ENCODE assay signal across 15 cellular contexts in genomic region chr7:134537273-134537781, GRCh38. TPM values are rescaled to one million over a fixed set of nuclear protein-coding genes. Genes with fewer than 3 reads are reported as not detected.
"Had no signal": no experiment of that assay in that cellular context is flagged by ENCODE, and none has a peak within 500 bp of the region (broad histone marks: within the 10 kb centered on the region; RNA-seq: fewer than 3 reads in every experiment).

No MANE protein-coding gene starts in this region.

RNA-seq across cellular contexts. Expression of gene AKR1B10, which starts 10.0 kb away (rescaled TPM):
- total RNA-seq: activated B cell treated with CpG ODN at 0.5 μM for 24 hours; activated CD4-positive, alpha-beta memory T cell treated with anti-CD3 and anti-CD28 coated beads for 36 hours; activated CD4-positive, alpha-beta memory T cell treated with anti-CD3 and anti-CD28 coated beads, Interleukin-2, amount 10 ng/mL, durations not matched to agents 7 days and 5 days; activated CD4-positive, alpha-beta T cell treated with anti-CD3 and anti-CD28 coated beads for 36 hours; activated CD4-positive, alpha-beta T cell treated with anti-CD3 and anti-CD28 coated beads, Interleukin-2, amount 10 ng/mL, durations not matched to agents 24 days and 14 days; activated CD4-positive, alpha-beta T cell treated with anti-CD3 and anti-CD28 coated beads, Interleukin-2, amount 10 ng/mL, durations not matched to agents 7 days and 5 days; activated CD8-positive, alpha-beta memory T cell treated with anti-CD3 and anti-CD28 coated beads for 36 hours; activated CD8-positive, alpha-beta memory T cell treated with anti-CD3 and anti-CD28 coated beads, Interleukin-2, amount 10 ng/mL, durations not matched to agents 7 days and 5 days; activated CD8-positive, alpha-beta T cell treated with anti-CD3 and anti-CD28 coated beads for 36 hours; activated CD8-positive, alpha-beta T cell treated with anti-CD3 and anti-CD28 coated beads, Interleukin-2, amount 10 ng/mL, durations not matched to agents 7 days and 5 days; T-helper 1 cell treated with Interleukin-12 subunit alpha and Interleukin-12 subunit beta and Interleukin-4 antibody, amounts not matched to agents 30 ng/mL and 1 ng/mL, for 36 hours; T-helper 17 cell; T-helper 2 cell treated with Interferon-gamma antibody and Interleukin-4, amounts not matched to agents 100 ng/mL and 5 ng/mL, for 36 hours had no signal

RNA-seq across cellular contexts. Expression of gene AKR1B15, which starts 11.6 kb away (rescaled TPM):
- total RNA-seq: activated B cell treated with CpG ODN at 0.5 μM for 24 hours; activated CD4-positive, alpha-beta memory T cell treated with anti-CD3 and anti-CD28 coated beads for 36 hours; activated CD4-positive, alpha-beta memory T cell treated with anti-CD3 and anti-CD28 coated beads, Interleukin-2, amount 10 ng/mL, durations not matched to agents 7 days and 5 days; activated CD4-positive, alpha-beta T cell treated with anti-CD3 and anti-CD28 coated beads for 36 hours; activated CD4-positive, alpha-beta T cell treated with anti-CD3 and anti-CD28 coated beads, Interleukin-2, amount 10 ng/mL, durations not matched to agents 24 days and 14 days; activated CD4-positive, alpha-beta T cell treated with anti-CD3 and anti-CD28 coated beads, Interleukin-2, amount 10 ng/mL, durations not matched to agents 7 days and 5 days; activated CD8-positive, alpha-beta memory T cell treated with anti-CD3 and anti-CD28 coated beads for 36 hours; activated CD8-positive, alpha-beta memory T cell treated with anti-CD3 and anti-CD28 coated beads, Interleukin-2, amount 10 ng/mL, durations not matched to agents 7 days and 5 days; activated CD8-positive, alpha-beta T cell treated with anti-CD3 and anti-CD28 coated beads for 36 hours; activated CD8-positive, alpha-beta T cell treated with anti-CD3 and anti-CD28 coated beads, Interleukin-2, amount 10 ng/mL, durations not matched to agents 7 days and 5 days; T-cell; T-helper 1 cell treated with Interleukin-12 subunit alpha and Interleukin-12 subunit beta and Interleukin-4 antibody, amounts not matched to agents 30 ng/mL and 1 ng/mL, for 36 hours; T-helper 17 cell; T-helper 2 cell treated with Interferon-gamma antibody and Interleukin-4, amounts not matched to agents 100 ng/mL and 5 ng/mL, for 36 hours; WTC11 had no signal
